23 cellular contexts compared by ENCODE assay signal in the genomic region with DNA sequence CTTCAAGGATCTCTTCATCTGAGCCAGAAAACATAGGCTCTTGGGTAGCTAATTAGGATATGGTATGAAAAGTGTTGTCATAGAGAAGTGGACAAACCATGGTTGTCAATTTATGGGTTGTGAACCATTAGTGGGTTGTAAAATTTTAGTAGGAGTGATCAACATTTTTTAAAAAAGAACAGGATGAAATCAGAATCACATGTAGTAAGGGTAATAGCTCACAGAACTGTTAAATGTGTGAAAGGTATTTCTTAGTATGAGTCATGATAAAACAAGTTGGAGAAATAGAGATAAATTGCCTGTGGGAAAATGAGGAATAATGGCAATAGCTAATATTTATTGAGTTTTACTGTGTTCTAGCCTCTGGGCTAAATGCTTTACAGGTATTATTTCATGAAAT.
DNase-seq lines count a peak whose midpoint lies in the region; ATAC-seq and TF ChIP-seq lines count a peak whose summit lies in the region.
"Had no signal": no experiment of that assay in that cellular context is flagged by ENCODE, and none has a peak within 500 bp of the region (broad histone marks: within the 10 kb centered on the region; RNA-seq: fewer than 3 reads in every experiment).

No MANE protein-coding gene starts in this region.

- no peaks in the 10 kb centered on the region for H3K4me1 Mint-ChIP-seq in natural killer cell treated with Interleukin-12 subunit alpha and Interleukin-12 subunit beta and Interleukin-15 and Interleukin-18, amount 100 ng/mL, for 72 hours (ENCODE audit: low read depth in 2 of 2)

- no peak for TF ChIP-seq CTCF in fibroblast of pulmonary artery (IDR thresholded peaks at IDR 0.05; ENCODE audit: low read length, missing control alignments)

- H2AFZ ChIP-seq in ACC112 (ENCODE audit: low read length, unreplicated experiment): no peak overlapping the region

- ATAC-seq in HG02588 (IDR thresholded peaks at IDR 0.05; ENCODE audit: unreplicated experiment) (no peak), HG02798 (IDR thresholded peaks at IDR 0.05; ENCODE audit: poor library complexity, unreplicated experiment) (no peak)
- ATAC-seq in natural killer cell treated with Interleukin-12 subunit alpha and Interleukin-12 subunit beta and Interleukin-15 and Interleukin-18, amount 100 ng/mL, for 72 hours: no peak
- ATAC-seq: GM12878; HCT116; naive thymus-derived CD4-positive, alpha-beta T cell had no signal

- H3K4me3 Mint-ChIP-seq in natural killer cell treated with Interleukin-12 subunit alpha and Interleukin-12 subunit beta and Interleukin-15 and Interleukin-18, amount 100 ng/mL, for 72 hours: no peak overlapping the region
- H3K4me3 Mint-ChIP-seq: naive thymus-derived CD4-positive, alpha-beta T cell had no signal

- peaks cover 19% of the 10 kb centered on the region for H3K36me3 ChIP-seq in ACC112 (ENCODE audit: insufficient read depth, low read length)

- no peaks in the 10 kb centered on the region for H3K27me3 ChIP-seq in ACC112 (ENCODE audit: insufficient read depth, low read length)

- H3K4me3 ChIP-seq in ACC112 (ENCODE audit: low read depth, low read length) (no peak overlapping the region), fibroblast of pulmonary artery (replicated peaks; ENCODE audit: low read depth, low read length) (no peak overlapping the region)
- H3K4me3 ChIP-seq: coronary artery, GM12878, smooth muscle cell had no signal

- peak overlapping the region; percentile 54 for H3K27ac ChIP-seq in ACC112 (ENCODE audit: low read depth, low read length)
- H3K27ac ChIP-seq: coronary artery, WERI-Rb-1 had no signal

- H3K36me3 Mint-ChIP-seq in natural killer cell treated with Interleukin-12 subunit alpha and Interleukin-12 subunit beta and Interleukin-15 and Interleukin-18, amount 100 ng/mL, for 72 hours: peaks cover 18% of the 10 kb centered on the region

- no peaks in the 10 kb centered on the region for H3K9me3 Mint-ChIP-seq in natural killer cell treated with Interleukin-12 subunit alpha and Interleukin-12 subunit beta and Interleukin-15 and Interleukin-18, amount 100 ng/mL, for 72 hours

- no peaks in the 10 kb centered on the region for H3K27me3 Mint-ChIP-seq in natural killer cell treated with Interleukin-12 subunit alpha and Interleukin-12 subunit beta and Interleukin-15 and Interleukin-18, amount 100 ng/mL, for 72 hours
- H3K27me3 Mint-ChIP-seq: naive thymus-derived CD4-positive, alpha-beta T cell had no signal

- peak overlapping the region in 1 of 2 donors; percentile 29 for H3K27ac Mint-ChIP-seq in natural killer cell treated with Interleukin-12 subunit alpha and Interleukin-12 subunit beta and Interleukin-15 and Interleukin-18, amount 100 ng/mL, for 72 hours

- DNase-seq in ELR (ENCODE audit: low read depth) (peak; percentile 29), amniotic epithelial cell (ENCODE audit: low read depth) (peak; percentile 41), fibroblast of pulmonary artery (ENCODE audit: low read depth) (peak; percentile 23), hypothalamus (lab: John Stamatoyannopoulos, UW) (no peak)
- no peak for DNase-seq in natural killer cell treated with Interleukin-12 subunit alpha and Interleukin-12 subunit beta and Interleukin-15 and Interleukin-18, amount 100 ng/mL, for 72 hours (ENCODE audit: low spot score)
- DNase-seq: activated gamma-delta T cell; AML-193; aorta; head of caudate nucleus; Kasumi-1; naive thymus-derived CD4-positive, alpha-beta T cell; NCI-H1105; NCI-H526 treated with DMSO at 0.1 percent for 48 hours; stimulated activated CD4-positive, alpha-beta T cell treated with anti-CD3 and anti-CD28 coated beads, Interleukin-4, amount 100 ng/mL, for 24 hours; T-helper 2 cell; WERI-Rb-1 had no signal

- no peaks in the 10 kb centered on the region for H3K79me2 ChIP-seq in ACC112 (ENCODE audit: control insufficient read depth, insufficient read depth, low read length, unreplicated experiment)

- H3K4me1 ChIP-seq in ACC112 (ENCODE audit: control insufficient read depth, insufficient read depth, low read length, unreplicated experiment): peaks cover 30% of the 10 kb centered on the region

Comparison
In these comparisons a context has a peak if more than half of its experiments do, and no peak if none do; other contexts are left out.
1. DNase-seq: peak in ELR (single experiment), amniotic epithelial cell (single experiment) and fibroblast of pulmonary artery (single experiment); none in natural killer cell treated with Interleukin-12 subunit alpha and Interleukin-12 subunit beta and Interleukin-15 and Interleukin-18, amount 100 ng/mL, for 72 hours (single experiment) and hypothalamus (0 of 51).